ENCODE assay signal across 1 cellular context in genomic region chr1:156471496-156472490, GRCh38.
A peak's percentile ranks its signal among the peaks of the same experiment; 100 is the strongest.
TF ChIP-seq lines count a peak whose summit lies in the region.

No MANE protein-coding gene starts in this region.

TF ChIP-seq in HepG2, 621 proteins besides CTCF, POLR2A, EP300 and RAD21 (continued from another document and continues in another):
- TF ChIP-seq IRF1 (CRISPR knock-in tag; IDR thresholded peaks at IDR 0.05; ENCODE audit: low read depth) (peak; percentile 71; the same call in 1 of the 2 replicates), PRDM4 (CRISPR knock-in tag; IDR thresholded peaks at IDR 0.05; ENCODE audit: borderline replicate concordance) (no peak), ZNF781 (CRISPR knock-in tag; IDR thresholded peaks at IDR 0.05; ENCODE audit: borderline replicate concordance, not compliant biosample characterization) (peak; percentile 95), NCOA1 (CRISPR knock-in tag; IDR thresholded peaks at IDR 0.05) (peak; percentile 84; the same call in 1 of the 2 replicates), CEBPB (IDR thresholded peaks at IDR 0.05; ENCODE audit: borderline replicate concordance, low read depth, low read length) (0 out of 2 replicates have a peak, but pooled peaks have one; percentile 4), ZUFSP (CRISPR knock-in tag; IDR thresholded peaks at IDR 0.05; ENCODE audit: borderline replicate concordance) (no peak; the same call in 1 of the 2 replicates), HNRNPLL (IDR thresholded peaks at IDR 0.05; ENCODE audit: low read depth, low read length, poor library complexity, severe bottlenecking) (no peak), ZFP36L1 (CRISPR knock-in tag; IDR thresholded peaks at IDR 0.05) (peak; percentile 98), KDM4B (CRISPR knock-in tag; IDR thresholded peaks at IDR 0.05) (peak; percentile 95), ZNF317 (CRISPR knock-in tag; IDR thresholded peaks at IDR 0.05) (peak; percentile 93), KAT7 (CRISPR knock-in tag; IDR thresholded peaks at IDR 0.05; ENCODE audit: borderline replicate concordance) (peak; percentile 79; the same call in 1 of the 2 replicates), ZBTB10 (CRISPR knock-in tag; IDR thresholded peaks at IDR 0.05; ENCODE audit: borderline replicate concordance) (no peak), ZSCAN30 (CRISPR knock-in tag; IDR thresholded peaks at IDR 0.05) (no peak), TOPORS (CRISPR knock-in tag; IDR thresholded peaks at IDR 0.05) (no peak; the same call in 1 of the 2 replicates), ZEB1 (IDR thresholded peaks at IDR 0.05; ENCODE audit: insufficient replicate concordance, low read depth) (peak; percentile 100), STAT6 (CRISPR knock-in tag; IDR thresholded peaks at IDR 0.05; ENCODE audit: borderline replicate concordance) (peak; percentile 98), SSRP1 (CRISPR knock-in tag; IDR thresholded peaks at IDR 0.05) (peak; percentile 62; the same call in 1 of the 2 replicates), ZNF792 (CRISPR knock-in tag; IDR thresholded peaks at IDR 0.05) (peak; percentile 98), NCOA5 (CRISPR knock-in tag; IDR thresholded peaks at IDR 0.05) (no peak), ERF (CRISPR knock-in tag; IDR thresholded peaks at IDR 0.05) (peak; percentile 96), ELK4 (CRISPR knock-in tag; IDR thresholded peaks at IDR 0.05; ENCODE audit: borderline replicate concordance) (no peak), ZBTB42 (CRISPR knock-in tag; IDR thresholded peaks at IDR 0.05) (no peak), ESRRA (CRISPR knock-in tag; IDR thresholded peaks at IDR 0.05; ENCODE audit: low read depth) (peak; percentile 94; the same call in 1 of the 2 replicates), ZNF574 (CRISPR knock-in tag; IDR thresholded peaks at IDR 0.05) (peak; percentile 87), ZNF496 (CRISPR knock-in tag; IDR thresholded peaks at IDR 0.05; ENCODE audit: insufficient replicate concordance) (no peak), PBX3 (CRISPR knock-in tag; IDR thresholded peaks at IDR 0.05; ENCODE audit: borderline replicate concordance) (no peak), CBX2 (IDR thresholded peaks at IDR 0.05; ENCODE audit: low read depth, low read length) (no peak), CBX2 (CRISPR knock-in tag; IDR thresholded peaks at IDR 0.05; ENCODE audit: low read depth) (no peak), ZNF225 (CRISPR knock-in tag; IDR thresholded peaks at IDR 0.05) (no peak), ARNTL (CRISPR knock-in tag; IDR thresholded peaks at IDR 0.05) (peak; percentile 96; the same call in 1 of the 2 replicates), KLF11 (CRISPR knock-in tag; IDR thresholded peaks at IDR 0.05) (peak; percentile 96), ZNF33A (CRISPR knock-in tag; IDR thresholded peaks at IDR 0.05; ENCODE audit: borderline replicate concordance) (no peak), ZNF512B (CRISPR knock-in tag; IDR thresholded peaks at IDR 0.05; ENCODE audit: borderline replicate concordance) (no peak), DNMT1 (CRISPR knock-in tag; IDR thresholded peaks at IDR 0.05) (0 out of 2 replicates have a peak, but pooled peaks have one; percentile 64), HDAC2 (CRISPR knock-in tag; IDR thresholded peaks at IDR 0.05) (peak; percentile 98), KDM2A (CRISPR knock-in tag; IDR thresholded peaks at IDR 0.05; ENCODE audit: borderline replicate concordance, low read depth) (peak; percentile 86), ZFP91 (CRISPR knock-in tag; IDR thresholded peaks at IDR 0.05; ENCODE audit: borderline replicate concordance) (peak; percentile 96)
